19 cellular contexts compared by ENCODE assay signal in the genomic region with DNA sequence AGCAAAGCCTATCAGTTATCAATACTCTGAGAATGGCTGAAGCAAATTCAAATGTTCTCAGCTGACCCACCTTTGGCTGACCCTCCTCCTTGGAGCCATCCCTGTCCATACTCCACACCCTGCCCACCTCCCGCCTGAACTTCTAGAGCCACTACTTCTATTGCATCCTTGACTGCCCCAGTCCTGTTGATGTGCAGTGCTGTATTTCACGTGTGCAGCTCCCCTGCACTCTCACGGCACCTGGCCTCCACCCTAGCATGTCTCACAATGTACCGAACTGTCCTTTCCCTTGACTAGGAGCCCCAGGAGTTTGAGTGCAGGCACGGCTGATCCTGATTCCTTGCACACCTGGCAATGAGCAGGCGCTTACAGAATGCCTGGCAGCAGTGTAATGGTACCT. TPM values are rescaled to one million over a fixed set of nuclear protein-coding genes. Genes with fewer than 3 reads are reported as not detected.
DNase-seq lines count a peak whose midpoint lies in the region; TF ChIP-seq lines count a peak whose summit lies in the region.
"Had no signal": no experiment of that assay in that cellular context is flagged by ENCODE, and none has a peak within 500 bp of the region (broad histone marks: within the 10 kb centered on the region; RNA-seq: fewer than 3 reads in every experiment).

No MANE protein-coding gene starts in this region.

- H3K14ac ChIP-seq in neuronal stem cell (ENCODE audit: low read length) = peak overlapping the region; percentile 1

- H3K4me1 ChIP-seq in neuronal stem cell (ENCODE audit: control insufficient read depth in 2 of 2, insufficient read depth in 1 of 2, low read depth in 1 of 2, low read length in 2 of 2) = no peaks in the 10 kb centered on the region
- no peaks in the 10 kb centered on the region for H3K4me1 ChIP-seq in testis
- H3K4me1 ChIP-seq: A549 had no signal

- no peak overlapping the region for H2BK12ac ChIP-seq in neuronal stem cell (ENCODE audit: low read length)

- H3K23ac ChIP-seq in neuronal stem cell (ENCODE audit: low read depth, low read length, poor library complexity) = no peak overlapping the region

- no peak overlapping the region for H3K18ac ChIP-seq in neuronal stem cell (ENCODE audit: low read length)

- H3K27me3 ChIP-seq in neuronal stem cell (ENCODE audit: control insufficient read depth in 3 of 3, insufficient read depth in 3 of 3, low read depth in 1 of 3, low read length in 3 of 3) (no peaks in the 10 kb centered on the region), testis (no peaks in the 10 kb centered on the region)
- H3K27me3 ChIP-seq: BLaER1 had no signal

- H2AFZ ChIP-seq in neuronal stem cell (ENCODE audit: low read length) = no peak overlapping the region

- no peak overlapping the region for H3K4me2 ChIP-seq in neuronal stem cell (ENCODE audit: insufficient read depth, low read length, poor library complexity, severe bottlenecking)
- H3K4me2 ChIP-seq: A549, BLaER1 had no signal

- intact Hi-C loops in testis (cut with DNase I; ENCODE audit: low total_unique reads) = no loop called here

- H3K36me3 ChIP-seq in neuronal stem cell (replicated peaks in 1 of 2; ENCODE audit: control insufficient read depth in 2 of 2, insufficient read depth in 2 of 2, low read length in 2 of 2) (peaks cover 47 to 52% of the 10 kb centered on the region in 2 donors), testis (ENCODE audit: low read depth, missing control alignments) (no peaks in the 10 kb centered on the region)

- H2BK120ac ChIP-seq in neuronal stem cell (ENCODE audit: low read depth, low read length) = no peak overlapping the region

- no peak overlapping the region for H3K4me3 Mint-ChIP-seq in activated naive CD4-positive, alpha-beta T cell treated with anti-CD3 and anti-CD28 coated beads, Interleukin-2, amount 50 U/mL, for 24 hours
- H3K4me3 Mint-ChIP-seq: CD14-positive monocyte; CD4-positive, alpha-beta memory T cell; H9 had no signal

- H4K91ac ChIP-seq in neuronal stem cell (ENCODE audit: low read depth, low read length, poor library complexity) = no peak overlapping the region

- H2BK5ac ChIP-seq in neuronal stem cell (ENCODE audit: low read length) = no peak overlapping the region

- WGBS in neuronal stem cell (ENCODE audit: extremely low coverage in 2 of 2, insufficient read length in 2 of 2, insufficient replicate concordance in 1 of 2), 2 donors = no CpG with 5 or more reads among the region's 6 CpGs
- 88 to 91% methylated on average over 6 of the region's 6 CpGs for WGBS in testis, 2 donors

- H2AK5ac ChIP-seq in neuronal stem cell (ENCODE audit: low read depth, low read length) = no peak overlapping the region

- H3K4me3 ChIP-seq in neuronal stem cell (ENCODE audit: low read length in 2 of 2) (peak overlapping the region in 1 of 2 donors; percentile 10), testis (no peak overlapping the region)
- H3K4me3 ChIP-seq: A549, BLaER1 had no signal

- no peaks in the 10 kb centered on the region for H3K36me3 Mint-ChIP-seq in activated naive CD4-positive, alpha-beta T cell treated with anti-CD3 and anti-CD28 coated beads, Interleukin-2, amount 50 U/mL, for 24 hours
- H3K36me3 Mint-ChIP-seq: CD14-positive monocyte; CD4-positive, alpha-beta memory T cell had no signal

- H2BK15ac ChIP-seq in neuronal stem cell (ENCODE audit: low read length) = no peak overlapping the region

- peak overlapping the region; percentile 6 for H3K9ac ChIP-seq in neuronal stem cell (ENCODE audit: low read depth, low read length, poor library complexity)
- H3K9ac ChIP-seq: BLaER1 had no signal

- H4K8ac ChIP-seq in neuronal stem cell (ENCODE audit: low read depth, low read length) = no peak overlapping the region

- no peaks in the 10 kb centered on the region for H3K9me3 Mint-ChIP-seq in activated naive CD4-positive, alpha-beta T cell treated with anti-CD3 and anti-CD28 coated beads, Interleukin-2, amount 50 U/mL, for 24 hours
- H3K9me3 Mint-ChIP-seq: CD4-positive, alpha-beta memory T cell had no signal

- H3K27ac Mint-ChIP-seq in activated naive CD4-positive, alpha-beta T cell treated with anti-CD3 and anti-CD28 coated beads, Interleukin-2, amount 50 U/mL, for 24 hours = peak overlapping the region; percentile 1
- H3K27ac Mint-ChIP-seq: H9 had no signal

- H3K79me1 ChIP-seq in neuronal stem cell (ENCODE audit: low read depth, low read length) = peaks cover 5% of the 10 kb centered on the region

- H3K27ac ChIP-seq in neuronal stem cell (replicated peaks; ENCODE audit: low read length) (peak overlapping the region; percentile 38), testis (no peak overlapping the region)
- H3K27ac ChIP-seq: 22Rv1, A549, BLaER1 had no signal

- TF ChIP-seq CTCF in testis (IDR thresholded peaks at IDR 0.05) = no peak

- H3K27me3 Mint-ChIP-seq in activated naive CD4-positive, alpha-beta T cell treated with anti-CD3 and anti-CD28 coated beads, Interleukin-2, amount 50 U/mL, for 24 hours = peaks cover 12% of the 10 kb centered on the region

- H3K4ac ChIP-seq in neuronal stem cell (ENCODE audit: low read length) = no peak overlapping the region

- no peak for TF ChIP-seq POLR2A in testis (IDR thresholded peaks at IDR 0.05)

- peaks cover 0 to 6% of the 10 kb centered on the region in 2 donors for H3K9me3 ChIP-seq in neuronal stem cell (replicated peaks in 1 of 2; ENCODE audit: control insufficient read depth in 2 of 2, insufficient read depth in 1 of 2, low read depth in 1 of 2, low read length in 2 of 2)
- no peaks in the 10 kb centered on the region for H3K9me3 ChIP-seq in testis
- H3K9me3 ChIP-seq: A549, BLaER1 had no signal

- no peak for DNase-seq in activated naive CD4-positive, alpha-beta T cell treated with anti-CD3 and anti-CD28 coated beads, Interleukin-2, amount 50 U/mL, for 16 hours
- DNase-seq in epidermal melanocyte (ENCODE audit: insufficient read length, low spot score) (peak; percentile 15), neuronal stem cell (ENCODE audit: low spot score) (no peak), SW 1271 (lab: John Stamatoyannopoulos, UW) (no peak), testis (no peak)
- no peak for DNase-seq in activated CD8-positive, alpha-beta memory T cell treated with anti-CD3 and anti-CD28 coated beads, Interleukin-2, amount 50 U/mL, for 48 hours
- DNase-seq: Calu3; CD4-positive, alpha-beta memory T cell; DMS 273 treated with DMSO at 0.1 percent for 48 hours; DMS53; H9; KG1 had no signal

- H3K4me1 Mint-ChIP-seq in activated naive CD4-positive, alpha-beta T cell treated with anti-CD3 and anti-CD28 coated beads, Interleukin-2, amount 50 U/mL, for 24 hours = no peaks in the 10 kb centered on the region
- H3K4me1 Mint-ChIP-seq: CD14-positive monocyte, H9 had no signal

RNA-seq across cellular contexts. Expression of a gene that starts 7.0 kb away (rescaled TPM):
- 100 TPM for polyA plus RNA-seq in neuronal stem cell (2013, experiment 1 of 2)
- polyA plus RNA-seq in neuronal stem cell (2013, experiment 2 of 2) = 97.5 TPM
- 1 to 10 TPM; 3.5 to 8.6 TPM for total RNA-seq in testis
- polyA plus RNA-seq in testis (ENCODE audit: insufficient read depth, low read depth, low replicate concordance) = 25.2 TPM
- total RNA-seq: CD4-positive, alpha-beta memory T cell; HT-29 had no signal
- polyA plus RNA-seq: A549; CD14-positive monocyte; CD4-positive, alpha-beta memory T cell had no signal

RNA-seq across cellular contexts. Expression of a gene that starts 21.3 kb away (rescaled TPM):
- not detected for polyA plus RNA-seq in neuronal stem cell (2013, experiment 1 of 2)
- not detected for polyA plus RNA-seq in neuronal stem cell (2013, experiment 2 of 2)
- 100 to 1,000 TPM in 1 of 2 donors, 10 to 100 TPM in 1; 53.6 to 177 TPM for total RNA-seq in testis
- polyA plus RNA-seq in testis (ENCODE audit: insufficient read depth, low read depth, low replicate concordance) = 154 TPM
- total RNA-seq: Calu3; CD4-positive, alpha-beta memory T cell; H1; H9; HT-29 had no signal
- polyA plus RNA-seq: CD14-positive monocyte; CD4-positive, alpha-beta memory T cell; H1 had no signal

RNA-seq across cellular contexts. Expression of a gene that starts 22.7 kb away (rescaled TPM):
- polyA plus RNA-seq in neuronal stem cell (2013, experiment 1 of 2) = not detected
- polyA plus RNA-seq in neuronal stem cell (2013, experiment 2 of 2) = not detected
- 100 to 1,000 TPM in 1 of 2 donors, 10 to 100 TPM in 1; 39.0 to 133 TPM for total RNA-seq in testis
- polyA plus RNA-seq in testis (ENCODE audit: insufficient read depth, low read depth, low replicate concordance) = 77.3 TPM
- total RNA-seq: Calu3; CD4-positive, alpha-beta memory T cell; H1; H9; HT-29 had no signal
- polyA plus RNA-seq: A549; CD14-positive monocyte; CD4-positive, alpha-beta memory T cell; H1 had no signal

RNA-seq across cellular contexts. Expression of a gene that starts 47.0 kb away (rescaled TPM):
- polyA plus RNA-seq in neuronal stem cell (2013, experiment 1 of 2) = 61.0 TPM
- polyA plus RNA-seq in neuronal stem cell (2013, experiment 2 of 2) = 61.2 TPM
- total RNA-seq in testis = 10 to 100 TPM; 46.0 to 51.1 TPM
- polyA plus RNA-seq in testis (ENCODE audit: insufficient read depth, low read depth, low replicate concordance) = 20.8 TPM

RNA-seq across cellular contexts. Expression of a gene that starts 47.1 kb away (rescaled TPM):
- polyA plus RNA-seq in neuronal stem cell (2013, experiment 1 of 2) = 19.8 TPM
- polyA plus RNA-seq in neuronal stem cell (2013, experiment 2 of 2) = 18.6 TPM
- 10 to 100 TPM; 24.3 to 31.4 TPM for total RNA-seq in testis
- polyA plus RNA-seq in testis (ENCODE audit: insufficient read depth, low read depth, low replicate concordance) = 27.3 TPM
